In the genomic region with DNA sequence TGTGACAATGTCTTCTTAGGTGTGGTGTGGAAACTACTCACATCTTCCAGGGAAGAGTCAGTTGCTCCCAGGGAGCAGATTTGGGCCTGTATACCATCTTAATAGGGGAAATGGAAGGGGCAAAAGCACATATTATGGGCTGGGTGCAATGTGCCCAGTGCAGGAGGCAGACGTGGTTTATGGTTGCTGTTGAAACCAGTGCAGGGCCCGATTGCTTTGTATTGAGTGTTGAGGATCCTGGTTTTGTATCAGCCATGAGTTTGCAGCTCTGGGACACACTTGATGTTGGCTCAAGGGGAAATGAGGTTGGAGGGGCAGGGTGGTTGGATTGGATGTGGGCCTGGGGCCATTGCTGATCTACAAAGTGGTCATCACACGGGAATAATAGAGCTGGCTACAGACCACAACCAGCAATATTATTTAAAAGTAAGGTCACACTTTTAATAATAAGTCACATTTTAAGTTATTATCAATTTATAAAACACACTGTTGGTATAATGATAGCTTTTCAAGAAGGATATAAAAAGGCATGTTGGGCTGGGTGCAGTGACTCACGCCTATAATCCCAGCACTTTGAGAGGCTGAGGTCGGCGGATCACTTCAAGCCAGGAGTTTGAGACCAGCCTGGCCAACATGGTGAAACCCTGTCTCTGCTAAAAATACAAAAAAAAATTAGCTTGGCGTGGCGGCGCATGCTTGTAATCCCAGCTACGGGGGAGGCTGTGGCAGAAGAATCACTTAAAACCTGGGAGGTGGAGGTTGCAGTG, we compare ENCODE assay signal across 10 cellular contexts.
A peak's percentile ranks its signal among the peaks of the same experiment; 100 is the strongest.
DNase-seq lines count a peak whose midpoint lies in the region; ATAC-seq and TF ChIP-seq lines count a peak whose summit lies in the region.
"Had no signal": no experiment of that assay in that cellular context is flagged by ENCODE, and none has a peak within 500 bp of the region (broad histone marks: within the 10 kb centered on the region; RNA-seq: fewer than 3 reads in every experiment).

No MANE protein-coding gene starts in this region.

- H3K4me1 Mint-ChIP-seq in activated T-helper 17 cell treated with anti-CD3 and anti-CD28 coated beads, Interleukin-2, amount 50 U/mL, for 72 hours: peaks cover 76% of the 10 kb centered on the region
- H3K4me1 Mint-ChIP-seq in naive B cell: peaks cover 71 to 100% (median 99%) of the 10 kb centered on the region in 3 donors

- H3K4me1 ChIP-seq in left ventricle myocardium inferior (peaks cover 88% of the 10 kb centered on the region), heart left ventricle (peaks cover 4 to 98% (median 69%) of the 10 kb centered on the region in 12 donors)

- no peaks in the 10 kb centered on the region for H3K27me3 Mint-ChIP-seq in activated T-helper 17 cell treated with anti-CD3 and anti-CD28 coated beads, Interleukin-2, amount 50 U/mL, for 72 hours
- H3K27me3 Mint-ChIP-seq in naive B cell: no peaks in the 10 kb centered on the region

- peaks cover 60% of the 10 kb centered on the region for H3K36me3 Mint-ChIP-seq in activated T-helper 17 cell treated with anti-CD3 and anti-CD28 coated beads, Interleukin-2, amount 50 U/mL, for 72 hours (ENCODE audit: low read depth)
- no peaks in the 10 kb centered on the region for H3K36me3 Mint-ChIP-seq in naive B cell

- WGBS in heart left ventricle, 4 donors: 85 to 91% (median 88%) methylated on average over 10 of the region's 10 CpGs

- no peaks in the 10 kb centered on the region for H3K27me3 ChIP-seq in left ventricle myocardium inferior (ENCODE audit: low read depth)
- no peaks in the 10 kb centered on the region for H3K27me3 ChIP-seq in heart left ventricle
- H3K27me3 ChIP-seq: right atrium auricular region had no signal

- peak overlapping the region; percentile 88 for H3K27ac ChIP-seq in left ventricle myocardium inferior (replicated peaks)
- peak overlapping the region in 4 of 12 donors; percentile 81 to 91 (median 85) for H3K27ac ChIP-seq in heart left ventricle
- H3K27ac ChIP-seq: right atrium auricular region had no signal

- H3K27ac Mint-ChIP-seq in activated T-helper 17 cell treated with anti-CD3 and anti-CD28 coated beads, Interleukin-2, amount 50 U/mL, for 72 hours: peak overlapping the region; percentile 95
- H3K27ac Mint-ChIP-seq in naive B cell: peak overlapping the region; percentile 97 to 100 (median 100)

- peak overlapping the region; percentile 94 for H3K4me3 Mint-ChIP-seq in activated T-helper 17 cell treated with anti-CD3 and anti-CD28 coated beads, Interleukin-2, amount 50 U/mL, for 72 hours
- H3K4me3 Mint-ChIP-seq in naive B cell: peak overlapping the region; percentile 9 to 90 (median 81)

- intact Hi-C loops in left ventricle myocardium inferior (cut with micrococcal nuclease): no loop called here
- intact Hi-C loops in heart left ventricle (cut with DNase I): no loop called here

- TF ChIP-seq POLR2A in heart left ventricle (IDR thresholded peaks at IDR 0.05): no peak

- H3K4me3 ChIP-seq in left ventricle myocardium inferior: no peak overlapping the region
- no peak overlapping the region for H3K4me3 ChIP-seq in heart left ventricle
- H3K4me3 ChIP-seq: right atrium auricular region had no signal

- TF ChIP-seq CTCF in left ventricle myocardium inferior (IDR thresholded peaks at IDR 0.05; ENCODE audit: borderline replicate concordance) (no peak), heart left ventricle (IDR thresholded peaks at IDR 0.05) (no peak)

- no peaks in the 10 kb centered on the region for H3K9me3 Mint-ChIP-seq in activated T-helper 17 cell treated with anti-CD3 and anti-CD28 coated beads, Interleukin-2, amount 50 U/mL, for 72 hours
- H3K9me3 Mint-ChIP-seq in naive B cell: no peaks in the 10 kb centered on the region

- ATAC-seq in heart left ventricle: no peak
- no peak for ATAC-seq in activated T-helper 17 cell treated with anti-CD3 and anti-CD28 coated beads, Interleukin-2, amount 50 U/mL, for 72 hours (replicated peaks)
- ATAC-seq in naive B cell (ENCODE audit: low read depth in 2 of 2): no peak
- no peak for ATAC-seq in activated CD4-positive, CD25-positive, alpha-beta regulatory T cell treated with anti-CD3 and anti-CD28 coated beads, Interleukin-2, amount 50 U/mL, for 24 hours
- ATAC-seq in GM21619 (IDR thresholded peaks at IDR 0.05; ENCODE audit: unreplicated experiment): no peak

- H3K36me3 ChIP-seq in left ventricle myocardium inferior (no peaks in the 10 kb centered on the region), heart left ventricle (no peaks in the 10 kb centered on the region)
- H3K36me3 ChIP-seq: right atrium auricular region had no signal

- no peak for DNase-seq in left ventricle myocardium inferior
- DNase-seq in heart left ventricle: no peak
- DNase-seq in naive B cell: no peak
- no peak for DNase-seq in iPS-NIHi11 (ENCODE audit: low spot score)
- DNase-seq in Ammon's horn (ENCODE audit: low spot score): no peak
- DNase-seq: SHP77 had no signal

- H3K9me3 ChIP-seq in left ventricle myocardium inferior (replicated peaks): no peaks in the 10 kb centered on the region
- no peaks in the 10 kb centered on the region for H3K9me3 ChIP-seq in heart left ventricle
- H3K9me3 ChIP-seq: right atrium auricular region had no signal
